ENCODE assay signal across 8 cellular contexts in genomic region chr7:142739927-142740492, GRCh38. TPM values are rescaled to one million over a fixed set of nuclear protein-coding genes. Genes with fewer than 3 reads are reported as not detected.
DNase-seq lines count a peak whose midpoint lies in the region; ATAC-seq and TF ChIP-seq lines count a peak whose summit lies in the region.

No MANE protein-coding gene starts in this region.

- intact Hi-C loops in Calu3 (cut with micrococcal nuclease; ENCODE audit: unreplicated experiment): loop anchor here (1.0 kb wide), 1 partner anchor 43 kb away; no protein-coding TSS in a partner anchor

- H3K4me3 Mint-ChIP-seq in effector memory CD8-positive, alpha-beta T cell: peak overlapping the region in 1 of 2 donors; percentile 32
- H3K4me3 Mint-ChIP-seq in chondrocyte (ENCODE audit: unreplicated experiment): no peak overlapping the region
- no peak overlapping the region for H3K4me3 Mint-ChIP-seq in Calu3 (ENCODE audit: low read depth, unreplicated experiment)

- CTCF ChIA-PET in Calu3 (lab: Charles Lee): interaction anchor here (1.6 kb wide), 1 partner anchor 43 kb away, joined by 7 read pairs; no protein-coding TSS in a partner anchor

- no peak for DNase-seq in effector memory CD8-positive, alpha-beta T cell
- DNase-seq in chondrocyte (ENCODE audit: low spot score) (no peak), Calu3 (no peak), ureter (ENCODE audit: low spot score) (no peak), NCI-H1436 (lab: John Stamatoyannopoulos, UW) (no peak)

- peak; percentile 69 for ATAC-seq in GM18499 (IDR thresholded peaks at IDR 0.05; ENCODE audit: insufficient read depth, unreplicated experiment)
- peak; percentile 90 for ATAC-seq in GM21447 (IDR thresholded peaks at IDR 0.05; ENCODE audit: unreplicated experiment)
- ATAC-seq in HG03460 (IDR thresholded peaks at IDR 0.05; ENCODE audit: unreplicated experiment): peak; percentile 97
- ATAC-seq in effector memory CD8-positive, alpha-beta T cell (replicated peaks): peak; percentile 31

- H3K27ac Mint-ChIP-seq in effector memory CD8-positive, alpha-beta T cell: no peak overlapping the region
- no peak overlapping the region for H3K27ac Mint-ChIP-seq in chondrocyte (ENCODE audit: unreplicated experiment)
- H3K27ac Mint-ChIP-seq in Calu3 (ENCODE audit: unreplicated experiment): no peak overlapping the region

- no peaks in the 10 kb centered on the region for H3K27me3 Mint-ChIP-seq in effector memory CD8-positive, alpha-beta T cell
- peaks cover 23% of the 10 kb centered on the region for H3K27me3 Mint-ChIP-seq in chondrocyte (ENCODE audit: low read depth)
- H3K27me3 Mint-ChIP-seq in Calu3 (ENCODE audit: unreplicated experiment): peaks cover 44% of the 10 kb centered on the region

- no peaks in the 10 kb centered on the region for H3K9me3 Mint-ChIP-seq in effector memory CD8-positive, alpha-beta T cell
- no peaks in the 10 kb centered on the region for H3K9me3 Mint-ChIP-seq in chondrocyte (ENCODE audit: low read depth)
- H3K9me3 Mint-ChIP-seq in Calu3 (ENCODE audit: low read depth, unreplicated experiment): no peaks in the 10 kb centered on the region

- TF ChIP-seq CTCF in chondrocyte (IDR thresholded peaks at IDR 0.05) (no peak), Calu3 (IDR thresholded peaks at IDR 0.05; ENCODE audit: unreplicated experiment) (no peak)

- H3K36me3 Mint-ChIP-seq in effector memory CD8-positive, alpha-beta T cell (ENCODE audit: insufficient read depth): no peaks in the 10 kb centered on the region
- H3K36me3 Mint-ChIP-seq in chondrocyte (ENCODE audit: low read depth): no peaks in the 10 kb centered on the region
- no peaks in the 10 kb centered on the region for H3K36me3 Mint-ChIP-seq in Calu3 (ENCODE audit: insufficient read depth, unreplicated experiment)

- no TSS peak for BruUV-seq in Calu3 (replicated peaks; lab: Mats Ljungman, UMichigan)

- no peaks in the 10 kb centered on the region for H3K4me1 Mint-ChIP-seq in effector memory CD8-positive, alpha-beta T cell (ENCODE audit: low read depth in 2 of 2)
- H3K4me1 Mint-ChIP-seq in chondrocyte (ENCODE audit: low read depth): no peaks in the 10 kb centered on the region
- H3K4me1 Mint-ChIP-seq in Calu3 (ENCODE audit: low read depth, unreplicated experiment): no peaks in the 10 kb centered on the region

RNA-seq across cellular contexts. Expression of gene PRSS1, which starts 9.3 kb away (rescaled TPM):
- not detected in 3 replicates for total RNA-seq in chondrocyte
- total RNA-seq in Calu3 (2022): 12.4 and 16.8 TPM in 2 replicates
- not detected for total RNA-seq in ureter

RNA-seq across cellular contexts. Expression of gene PRSS2, which starts 30.8 kb away (rescaled TPM):
- total RNA-seq in chondrocyte: not detected in 3 replicates
- 0.64 TPM in 1 of 2 replicates, not detected in the other for total RNA-seq in Calu3 (2022)
- not detected for total RNA-seq in ureter

Comparison
In these comparisons a context has a peak if more than half of its experiments do, and no peak if none do; other contexts are left out.
1. ATAC-seq: peak in every context shown above with its lines; median percentile 97 in HG03460; 90 in GM21447; 69 in GM18499; 31 in effector memory CD8-positive, alpha-beta T cell.
2. RNA of gene PRSS1, which starts 9.3 kb away (total RNA-seq): 12.4 to 16.8 TPM in Calu3; not detected in ureter (single experiment) and not detected in chondrocyte; every median in the first group is over 10 times any median in the second.